ENCODE assay signal across 1 cellular context in the genomic region with DNA sequence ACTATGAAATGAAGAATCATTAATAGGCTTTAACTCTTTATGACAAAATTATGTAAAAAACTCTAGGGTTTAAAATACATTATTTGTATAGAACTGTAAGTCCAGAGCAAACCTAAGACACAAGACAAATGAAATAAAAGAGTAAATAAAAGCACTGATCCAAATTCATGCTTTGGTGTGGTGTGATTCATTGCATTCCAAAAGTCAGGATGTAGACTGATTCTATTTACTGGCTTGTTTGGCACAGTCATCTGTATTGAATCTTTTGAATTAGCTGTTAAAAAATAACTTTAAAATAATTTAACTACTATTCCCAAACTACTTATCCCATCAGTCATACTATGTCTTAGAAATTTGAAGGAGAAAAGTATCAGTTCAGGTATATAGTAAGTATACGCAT.
TF ChIP-seq lines count a peak whose summit lies in the region.

No MANE protein-coding gene starts in this region.

TF ChIP-seq in SK-N-SH treated with all-trans-retinoic acid at 6 μM for 48 hours, 23 proteins besides CTCF, POLR2A, EP300 and RAD21:
- TF ChIP-seq ZNF70 (CRISPR knock-in tag; IDR thresholded peaks at IDR 0.05) (no peak), RARB (CRISPR knock-in tag; IDR thresholded peaks at IDR 0.05) (no peak), OSR1 (CRISPR knock-in tag; IDR thresholded peaks at IDR 0.05) (no peak), ZFP30 (CRISPR knock-in tag; IDR thresholded peaks at IDR 0.05) (no peak), ZNF565 (CRISPR knock-in tag; conservative IDR thresholded peaks at IDR 0.05; ENCODE audit: low read depth) (no peak), ISL1 (CRISPR knock-in tag; IDR thresholded peaks at IDR 0.05) (no peak), ARNTL (CRISPR knock-in tag; IDR thresholded peaks at IDR 0.05; ENCODE audit: borderline replicate concordance, low read depth) (no peak), GLIS3 (CRISPR knock-in tag; IDR thresholded peaks at IDR 0.05) (no peak), ZNF8 (CRISPR knock-in tag; IDR thresholded peaks at IDR 0.05) (no peak), PPARA (CRISPR knock-in tag; IDR thresholded peaks at IDR 0.05; ENCODE audit: borderline replicate concordance) (no peak), ESRRG (CRISPR knock-in tag; IDR thresholded peaks at IDR 0.05) (no peak), TCF4 (CRISPR knock-in tag; IDR thresholded peaks at IDR 0.05; ENCODE audit: borderline replicate concordance) (no peak)
- TF ChIP-seq, protein P1, sequence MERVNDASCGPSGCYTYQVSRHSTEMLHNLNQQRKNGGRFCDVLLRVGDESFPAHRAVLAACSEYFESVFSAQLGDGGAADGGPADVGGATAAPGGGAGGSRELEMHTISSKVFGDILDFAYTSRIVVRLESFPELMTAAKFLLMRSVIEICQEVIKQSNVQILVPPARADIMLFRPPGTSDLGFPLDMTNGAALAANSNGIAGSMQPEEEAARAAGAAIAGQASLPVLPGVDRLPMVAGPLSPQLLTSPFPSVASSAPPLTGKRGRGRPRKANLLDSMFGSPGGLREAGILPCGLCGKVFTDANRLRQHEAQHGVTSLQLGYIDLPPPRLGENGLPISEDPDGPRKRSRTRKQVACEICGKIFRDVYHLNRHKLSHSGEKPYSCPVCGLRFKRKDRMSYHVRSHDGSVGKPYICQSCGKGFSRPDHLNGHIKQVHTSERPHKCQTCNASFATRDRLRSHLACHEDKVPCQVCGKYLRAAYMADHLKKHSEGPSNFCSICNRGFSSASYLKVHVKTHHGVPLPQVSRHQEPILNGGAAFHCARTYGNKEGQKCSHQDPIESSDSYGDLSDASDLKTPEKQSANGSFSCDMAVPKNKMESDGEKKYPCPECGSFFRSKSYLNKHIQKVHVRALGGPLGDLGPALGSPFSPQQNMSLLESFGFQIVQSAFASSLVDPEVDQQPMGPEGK (CRISPR knock-in tag; IDR thresholded peaks at IDR 0.05; ENCODE audit: borderline replicate concordance), result no peak
- TF ChIP-seq, protein P2, sequence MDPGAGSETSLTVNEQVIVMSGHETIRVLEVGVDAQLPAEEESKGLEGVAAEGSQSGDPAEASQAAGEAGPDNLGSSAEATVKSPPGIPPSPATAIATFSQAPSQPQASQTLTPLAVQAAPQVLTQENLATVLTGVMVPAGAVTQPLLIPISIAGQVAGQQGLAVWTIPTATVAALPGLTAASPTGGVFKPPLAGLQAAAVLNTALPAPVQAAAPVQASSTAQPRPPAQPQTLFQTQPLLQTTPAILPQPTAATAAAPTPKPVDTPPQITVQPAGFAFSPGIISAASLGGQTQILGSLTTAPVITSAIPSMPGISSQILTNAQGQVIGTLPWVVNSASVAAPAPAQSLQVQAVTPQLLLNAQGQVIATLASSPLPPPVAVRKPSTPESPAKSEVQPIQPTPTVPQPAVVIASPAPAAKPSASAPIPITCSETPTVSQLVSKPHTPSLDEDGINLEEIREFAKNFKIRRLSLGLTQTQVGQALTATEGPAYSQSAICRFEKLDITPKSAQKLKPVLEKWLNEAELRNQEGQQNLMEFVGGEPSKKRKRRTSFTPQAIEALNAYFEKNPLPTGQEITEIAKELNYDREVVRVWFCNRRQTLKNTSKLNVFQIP (CRISPR knock-in tag; IDR thresholded peaks at IDR 0.05; ENCODE audit: borderline replicate concordance, low read depth), result no peak
- TF ChIP-seq, protein P3, sequence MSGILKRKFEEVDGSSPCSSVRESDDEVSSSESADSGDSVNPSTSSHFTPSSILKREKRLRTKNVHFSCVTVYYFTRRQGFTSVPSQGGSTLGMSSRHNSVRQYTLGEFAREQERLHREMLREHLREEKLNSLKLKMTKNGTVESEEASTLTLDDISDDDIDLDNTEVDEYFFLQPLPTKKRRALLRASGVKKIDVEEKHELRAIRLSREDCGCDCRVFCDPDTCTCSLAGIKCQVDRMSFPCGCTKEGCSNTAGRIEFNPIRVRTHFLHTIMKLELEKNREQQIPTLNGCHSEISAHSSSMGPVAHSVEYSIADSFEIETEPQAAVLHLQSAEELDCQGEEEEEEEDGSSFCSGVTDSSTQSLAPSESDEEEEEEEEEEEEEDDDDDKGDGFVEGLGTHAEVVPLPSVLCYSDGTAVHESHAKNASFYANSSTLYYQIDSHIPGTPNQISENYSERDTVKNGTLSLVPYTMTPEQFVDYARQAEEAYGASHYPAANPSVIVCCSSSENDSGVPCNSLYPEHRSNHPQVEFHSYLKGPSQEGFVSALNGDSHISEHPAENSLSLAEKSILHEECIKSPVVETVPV (CRISPR knock-in tag; IDR thresholded peaks at IDR 0.05), result no peak
